1 cellular context compared by ENCODE assay signal in the genomic region with DNA sequence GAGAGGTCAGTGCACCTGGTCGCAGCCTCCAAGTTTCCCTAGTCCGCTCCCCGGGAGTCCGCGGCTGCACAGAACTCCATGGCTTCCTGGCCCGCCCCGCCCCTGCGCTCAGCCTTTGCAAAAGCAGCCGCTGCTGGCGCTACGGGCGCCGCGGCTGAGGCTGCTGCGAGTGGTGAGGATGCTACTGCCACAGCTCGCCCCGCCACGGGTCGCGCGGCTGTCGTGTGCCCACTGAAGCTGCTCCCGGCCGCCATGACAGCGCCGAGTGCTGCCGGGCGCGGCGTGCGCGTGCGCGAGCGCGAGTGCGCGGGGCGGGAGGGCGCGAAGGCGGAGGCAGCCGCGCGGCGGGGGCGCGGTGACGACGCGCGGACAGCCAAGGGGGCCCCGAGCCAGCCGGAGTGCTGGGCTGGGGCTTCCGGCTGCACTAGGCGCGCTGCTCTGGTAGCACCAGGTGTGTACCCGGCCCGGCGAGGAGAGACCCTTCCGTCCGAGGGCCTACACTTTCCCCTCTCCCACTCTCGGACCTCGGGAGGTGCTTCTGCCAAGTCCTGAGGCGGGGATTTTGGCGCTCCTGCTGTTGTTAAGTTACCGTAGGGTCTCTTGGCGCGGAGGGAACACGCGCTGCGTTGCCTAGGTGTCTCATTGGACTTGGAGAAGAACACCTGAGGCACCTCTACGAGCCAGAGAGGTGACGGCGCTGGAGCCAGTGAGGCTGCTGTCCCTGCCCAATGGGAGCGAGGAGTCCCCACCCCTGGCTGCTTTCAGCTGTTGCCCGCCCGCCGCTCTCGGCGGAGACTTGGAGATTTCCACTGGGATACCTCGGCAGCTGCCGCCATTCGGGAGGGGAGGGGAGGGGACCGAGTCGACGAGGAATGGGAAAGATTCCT.
TF ChIP-seq lines count a peak whose summit lies in the region.

No MANE protein-coding gene starts in this region.

TF ChIP-seq in GM12878, 131 proteins besides CTCF, POLR2A, EP300 and RAD21 (continued from another document and continues in another):
- TF ChIP-seq, protein P1, sequence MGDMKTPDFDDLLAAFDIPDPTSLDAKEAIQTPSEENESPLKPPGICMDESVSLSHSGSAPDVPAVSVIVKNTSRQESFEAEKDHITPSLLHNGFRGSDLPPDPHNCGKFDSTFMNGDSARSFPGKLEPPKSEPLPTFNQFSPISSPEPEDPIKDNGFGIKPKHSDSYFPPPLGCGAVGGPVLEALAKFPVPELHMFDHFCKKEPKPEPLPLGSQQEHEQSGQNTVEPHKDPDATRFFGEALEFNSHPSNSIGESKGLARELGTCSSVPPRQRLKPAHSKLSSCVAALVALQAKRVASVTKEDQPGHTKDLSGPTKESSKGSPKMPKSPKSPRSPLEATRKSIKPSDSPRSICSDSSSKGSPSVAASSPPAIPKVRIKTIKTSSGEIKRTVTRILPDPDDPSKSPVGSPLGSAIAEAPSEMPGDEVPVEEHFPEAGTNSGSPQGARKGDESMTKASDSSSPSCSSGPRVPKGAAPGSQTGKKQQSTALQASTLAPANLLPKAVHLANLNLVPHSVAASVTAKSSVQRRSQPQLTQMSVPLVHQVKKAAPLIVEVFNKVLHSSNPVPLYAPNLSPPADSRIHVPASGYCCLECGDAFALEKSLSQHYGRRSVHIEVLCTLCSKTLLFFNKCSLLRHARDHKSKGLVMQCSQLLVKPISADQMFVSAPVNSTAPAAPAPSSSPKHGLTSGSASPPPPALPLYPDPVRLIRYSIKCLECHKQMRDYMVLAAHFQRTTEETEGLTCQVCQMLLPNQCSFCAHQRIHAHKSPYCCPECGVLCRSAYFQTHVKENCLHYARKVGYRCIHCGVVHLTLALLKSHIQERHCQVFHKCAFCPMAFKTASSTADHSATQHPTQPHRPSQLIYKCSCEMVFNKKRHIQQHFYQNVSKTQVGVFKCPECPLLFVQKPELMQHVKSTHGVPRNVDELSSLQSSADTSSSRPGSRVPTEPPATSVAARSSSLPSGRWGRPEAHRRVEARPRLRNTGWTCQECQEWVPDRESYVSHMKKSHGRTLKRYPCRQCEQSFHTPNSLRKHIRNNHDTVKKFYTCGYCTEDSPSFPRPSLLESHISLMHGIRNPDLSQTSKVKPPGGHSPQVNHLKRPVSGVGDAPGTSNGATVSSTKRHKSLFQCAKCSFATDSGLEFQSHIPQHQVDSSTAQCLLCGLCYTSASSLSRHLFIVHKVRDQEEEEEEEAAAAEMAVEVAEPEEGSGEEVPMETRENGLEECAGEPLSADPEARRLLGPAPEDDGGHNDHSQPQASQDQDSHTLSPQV (IDR thresholded peaks at IDR 0.05): no peak
- TF ChIP-seq POU2F2 (IDR thresholded peaks at IDR 0.05; ENCODE audit: borderline replicate concordance, low read depth, low read length) (peak; percentile 72; the same call in 2 of the 3 replicates), ETV6 (conservative IDR thresholded peaks at IDR 0.05 in 1 of 2, IDR thresholded peaks at IDR 0.05 in 1 of 2; ENCODE audit: borderline replicate concordance in 1 of 2, low read depth in 1 of 2) (0 out of 4 replicates have a peak, but pooled peaks of 1 of the 2 experiments have one; percentile 30), KLF5 (IDR thresholded peaks at IDR 0.05; ENCODE audit: partially characterized antibody) (peak; percentile 29), SMAD5 (IDR thresholded peaks at IDR 0.05; ENCODE audit: low read depth) (no peak), BACH1 (IDR thresholded peaks at IDR 0.05; ENCODE audit: borderline replicate concordance) (peak; percentile 93), NKRF (conservative IDR thresholded peaks at IDR 0.05) (peak; percentile 62), ZBTB11 (CRISPR knock-in tag; IDR thresholded peaks at IDR 0.05) (no peak), PAX8 (IDR thresholded peaks at IDR 0.05) (no peak), JUND (IDR thresholded peaks at IDR 0.05; ENCODE audit: low read depth, low read length) (0 out of 2 replicates have a peak, but pooled peaks have one; percentile 5), RUNX3 (IDR thresholded peaks at IDR 0.05; ENCODE audit: low read length) (peak; percentile 17; the same call in 1 of the 2 replicates), TARDBP (IDR thresholded peaks at IDR 0.05; ENCODE audit: borderline replicate concordance) (no peak), NFIC (IDR thresholded peaks at IDR 0.05; ENCODE audit: low read depth, low read length) (no peak), RELA (IDR thresholded peaks at IDR 0.05; ENCODE audit: borderline replicate concordance, partially characterized antibody) (peak; percentile 62), CREB1 (IDR thresholded peaks at IDR 0.05; ENCODE audit: low read depth) (peak; percentile 68; the same call in 1 of the 2 replicates), IKZF1 (conservative IDR thresholded peaks at IDR 0.05) (peak; percentile 95), IRF4 (IDR thresholded peaks at IDR 0.05; ENCODE audit: low read depth, low read length) (no peak), ZNF384 (IDR thresholded peaks at IDR 0.05; ENCODE audit: borderline replicate concordance, low read depth, low read length) (no peak), ATF3 (IDR thresholded peaks at IDR 0.05; ENCODE audit: borderline replicate concordance, extremely low read depth, low read depth, low read length) (no peak), NR2C2 (IDR thresholded peaks at IDR 0.05; ENCODE audit: borderline replicate concordance, control insufficient read depth, insufficient read length, low read depth) (no peak), HCFC1 (IDR thresholded peaks at IDR 0.05; ENCODE audit: low read length) (peak; percentile 43), RCOR1 (conservative IDR thresholded peaks at IDR 0.05; ENCODE audit: low read depth, low read length) (no peak; the same call in 1 of the 2 replicates), TBL1XR1 (IDR thresholded peaks at IDR 0.05; ENCODE audit: low read depth, low read length) (no peak), EZH2 (IDR thresholded peaks at IDR 0.05; ENCODE audit: borderline replicate concordance, control insufficient read depth, low read depth, low read length) (no peak), CHD4 (IDR thresholded peaks at IDR 0.05) (no peak), RELB (IDR thresholded peaks at IDR 0.05; ENCODE audit: low read depth) (no peak), RB1 (IDR thresholded peaks at IDR 0.05; ENCODE audit: borderline replicate concordance) (0 out of 2 replicates have a peak, but pooled peaks have one; percentile 88), MEF2A (IDR thresholded peaks at IDR 0.05; ENCODE audit: insufficient read depth, low read depth, low read length) (0 out of 2 replicates have a peak, but pooled peaks have one; percentile 31), DPF2 (IDR thresholded peaks at IDR 0.05) (peak; percentile 79; the same call in 1 of the 2 replicates), PAX5 (IDR thresholded peaks at IDR 0.05; ENCODE audit: borderline replicate concordance, low read depth, low read length) (peak; percentile 40; the same call in 1 of the 2 replicates), EGR1 (IDR thresholded peaks at IDR 0.05; ENCODE audit: borderline replicate concordance in 1 of 2, low read depth in 2 of 2, low read length in 2 of 2) (peak; percentile 46 to 88), SREBF2 (IDR thresholded peaks at IDR 0.05; ENCODE audit: low read length) (no peak), CBX3 (IDR thresholded peaks at IDR 0.05; ENCODE audit: borderline replicate concordance, low read depth) (no peak), NR2F1 (conservative IDR thresholded peaks at IDR 0.05) (peak; percentile 63; the same call in 1 of the 2 replicates), HDAC2 (IDR thresholded peaks at IDR 0.05) (no peak), SRF (IDR thresholded peaks at IDR 0.05; ENCODE audit: low read depth in 2 of 2, low read length in 2 of 2) (no peak), FOXK2 (IDR thresholded peaks at IDR 0.05) (no peak), SKIL (IDR thresholded peaks at IDR 0.05; ENCODE audit: low read depth, poor library complexity, severe bottlenecking) (no peak), BRCA1 (IDR thresholded peaks at IDR 0.05; ENCODE audit: low read depth, low read length) (no peak), USF1 (IDR thresholded peaks at IDR 0.05; ENCODE audit: borderline replicate concordance, extremely low read length, insufficient read depth, low read depth, low read length) (no peak), MXI1 (IDR thresholded peaks at IDR 0.05; ENCODE audit: low read depth, low read length) (no peak; the same call in none of the 2 replicates), SIX5 (IDR thresholded peaks at IDR 0.05; ENCODE audit: low read depth, low read length, severe bottlenecking) (no peak), ZNF24 (IDR thresholded peaks at IDR 0.05) (peak; percentile 59; the same call in 1 of the 2 replicates), TCF3 (IDR thresholded peaks at IDR 0.05; ENCODE audit: borderline replicate concordance, insufficient read depth, low read depth, low read length) (0 out of 2 replicates have a peak, but pooled peaks have one; percentile 19), YBX1 (IDR thresholded peaks at IDR 0.05) (no peak), WRNIP1 (IDR thresholded peaks at IDR 0.05; ENCODE audit: borderline replicate concordance, low read depth, low read length) (no peak), SUPT20H (IDR thresholded peaks at IDR 0.05; ENCODE audit: borderline replicate concordance, control insufficient read depth, low read depth, low read length) (no peak)
- TF ChIP-seq, protein P2, sequence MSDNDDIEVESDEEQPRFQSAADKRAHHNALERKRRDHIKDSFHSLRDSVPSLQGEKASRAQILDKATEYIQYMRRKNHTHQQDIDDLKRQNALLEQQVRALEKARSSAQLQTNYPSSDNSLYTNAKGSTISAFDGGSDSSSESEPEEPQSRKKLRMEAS (IDR thresholded peaks at IDR 0.05; ENCODE audit: low read depth, low read length): peak; percentile 62
